11 cellular contexts compared by ENCODE assay signal in the genomic region with DNA sequence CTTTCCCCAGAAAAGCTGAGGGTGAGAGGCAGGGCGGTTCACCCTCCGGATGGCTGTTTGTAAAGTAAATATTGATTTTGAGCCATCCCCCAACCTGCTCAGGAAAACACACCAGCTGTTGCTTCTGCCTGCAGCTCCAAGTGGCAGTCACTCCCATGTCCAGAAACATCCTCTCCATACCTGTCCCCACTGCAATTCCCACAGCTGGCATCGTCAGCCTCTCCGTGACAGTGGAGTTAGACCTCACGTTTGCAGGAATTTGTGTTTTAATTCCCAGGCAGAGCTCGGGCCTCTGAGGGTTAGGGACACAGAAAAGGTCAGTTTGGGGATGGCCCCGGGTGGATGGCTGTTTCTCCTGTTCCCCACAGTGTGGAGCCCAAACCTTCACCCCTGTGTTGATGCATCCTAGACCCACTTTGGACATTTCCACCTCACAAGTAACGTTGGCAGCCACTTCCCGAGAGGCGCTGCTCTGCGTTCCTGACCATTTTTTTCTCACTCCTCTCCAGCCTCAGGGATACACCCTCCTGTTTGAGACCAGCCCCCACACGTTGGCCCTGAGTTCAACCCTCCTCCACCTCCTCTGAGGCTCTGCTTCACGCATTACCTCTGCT. TPM values are rescaled to one million over a fixed set of nuclear protein-coding genes. Genes with fewer than 3 reads are reported as not detected.
DNase-seq lines count a peak whose midpoint lies in the region; ATAC-seq and TF ChIP-seq lines count a peak whose summit lies in the region.
"Had no signal": no experiment of that assay in that cellular context is flagged by ENCODE, and none has a peak within 500 bp of the region (broad histone marks: within the 10 kb centered on the region; RNA-seq: fewer than 3 reads in every experiment).

No MANE protein-coding gene starts in this region.

- no peak for TF ChIP-seq CTCF in coronary artery (IDR thresholded peaks at IDR 0.05)
- TF ChIP-seq CTCF in nephron (IDR thresholded peaks at IDR 0.05; ENCODE audit: unreplicated experiment in 3 of 3) = no peak

- peak overlapping the region; percentile 61 to 68 (median 63) for H3K4me3 Mint-ChIP-seq in nephron
- H3K4me3 Mint-ChIP-seq: activated CD4-positive, alpha-beta T cell treated with anti-CD3 and anti-CD28 coated beads, Interleukin-2, amount 10 ng/mL, durations not matched to agents 7 days and 5 days; CD4-positive, alpha-beta memory T cell had no signal

- H3K27ac ChIP-seq in coronary artery = peak overlapping the region; percentile 59 to 72
- no peak overlapping the region for H3K27ac ChIP-seq in caudate nucleus (ENCODE audit: low read depth, low read length)

- H3K36me3 Mint-ChIP-seq in nephron (ENCODE audit: low read depth) = no peaks in the 10 kb centered on the region
- H3K36me3 Mint-ChIP-seq: CD4-positive, alpha-beta memory T cell had no signal

- ATAC-seq in HG02870 (IDR thresholded peaks at IDR 0.05; ENCODE audit: unreplicated experiment) = no peak

- H3K27me3 Mint-ChIP-seq in nephron (ENCODE audit: low read depth) = peaks cover 4% of the 10 kb centered on the region

- H3K27ac Mint-ChIP-seq in nephron = peak overlapping the region; percentile 91 to 97 (median 92)
- H3K27ac Mint-ChIP-seq: activated CD4-positive, alpha-beta T cell treated with anti-CD3 and anti-CD28 coated beads, Interleukin-2, amount 10 ng/mL, durations not matched to agents 7 days and 5 days; CD4-positive, alpha-beta memory T cell had no signal

- DNase-seq in DMS153 (lab: John Stamatoyannopoulos, UW) = peak; percentile 48
- peak; percentile 56 for DNase-seq in NCI-H2171 (lab: John Stamatoyannopoulos, UW)
- no peak for DNase-seq in coronary artery (ENCODE audit: low spot score)
- DNase-seq in mucosa of gallbladder (ENCODE audit: low spot score) = no peak
- no peak for DNase-seq in stimulated activated CD4-positive, alpha-beta T cell treated with anti-CD3 and anti-CD28 coated beads, Interleukin-4, amount 100 ng/mL, for 4 hours
- no peak for DNase-seq in caudate nucleus (lab: John Stamatoyannopoulos, UW)
- DNase-seq: activated CD4-positive, alpha-beta T cell treated with anti-CD3 and anti-CD28 coated beads, Interleukin-2, amount 10 ng/mL, durations not matched to agents 7 days and 5 days; CD4-positive, alpha-beta memory T cell; NCI-H226 had no signal

- H3K4me3 ChIP-seq in coronary artery = peak overlapping the region; percentile 2

- peaks cover 89% of the 10 kb centered on the region for H3K4me1 Mint-ChIP-seq in nephron
- H3K4me1 Mint-ChIP-seq: activated CD4-positive, alpha-beta T cell treated with anti-CD3 and anti-CD28 coated beads, Interleukin-2, amount 10 ng/mL, durations not matched to agents 7 days and 5 days; CD4-positive, alpha-beta memory T cell had no signal

- no peaks in the 10 kb centered on the region for H3K9me3 Mint-ChIP-seq in nephron
- H3K9me3 Mint-ChIP-seq: activated CD4-positive, alpha-beta T cell treated with anti-CD3 and anti-CD28 coated beads, Interleukin-2, amount 10 ng/mL, durations not matched to agents 7 days and 5 days had no signal

RNA-seq across cellular contexts. Expression of a gene that starts 11.8 kb away (rescaled TPM):
- total RNA-seq in mucosa of gallbladder = 34.4 TPM

Comparison
In these comparisons a context has a peak if more than half of its experiments do, and no peak if none do; other contexts are left out.
1. DNase-seq: peak in DMS153 (single experiment) and NCI-H2171 (single experiment); none in coronary artery (single experiment), mucosa of gallbladder (single experiment), stimulated activated CD4-positive, alpha-beta T cell treated with anti-CD3 and anti-CD28 coated beads, Interleukin-4, amount 100 ng/mL, for 4 hours (0 of 2) and caudate nucleus (0 of 61).